14 cellular contexts compared by ENCODE assay signal in the genomic region with DNA sequence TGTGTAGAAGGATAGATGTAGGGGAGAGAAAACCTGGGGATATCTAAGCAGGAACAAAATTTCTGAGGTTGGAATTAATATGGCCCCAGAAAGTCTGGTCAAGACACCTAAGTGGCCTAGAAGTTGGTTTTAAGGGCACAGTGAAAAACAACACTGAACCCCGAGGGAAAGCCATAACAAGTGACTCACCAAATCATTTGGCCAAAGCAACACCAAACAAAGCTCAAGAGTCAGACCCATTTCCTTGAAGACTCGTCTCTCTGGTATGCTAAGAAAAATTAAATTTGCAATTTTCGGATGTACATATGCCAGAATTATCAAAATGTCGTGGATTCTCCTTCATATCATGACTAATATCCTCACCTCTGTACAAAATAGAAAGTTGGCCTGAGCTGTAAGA.
A peak's percentile ranks its signal among the peaks of the same experiment; 100 is the strongest.
DNase-seq lines count a peak whose midpoint lies in the region; ATAC-seq and TF ChIP-seq lines count a peak whose summit lies in the region.
"Had no signal": no experiment of that assay in that cellular context is flagged by ENCODE, and none has a peak within 500 bp of the region (broad histone marks: within the 10 kb centered on the region; RNA-seq: fewer than 3 reads in every experiment).

No MANE protein-coding gene starts in this region.

- no peak overlapping the region for H3K4me3 ChIP-seq in AG10803 (ENCODE audit: low read length)
- H3K4me3 ChIP-seq in lower lobe of right lung = no peak overlapping the region

- no peaks in the 10 kb centered on the region for H3K27me3 ChIP-seq in lower lobe of right lung (ENCODE audit: low read depth)

- H3K4me1 Mint-ChIP-seq in HFFc6 (ENCODE audit: low read depth) = peaks cover 42% of the 10 kb centered on the region
- H3K4me1 Mint-ChIP-seq in activated naive CD8-positive, alpha-beta T cell (ENCODE audit: low read depth) = peaks cover 57% of the 10 kb centered on the region

- H3K9me3 Mint-ChIP-seq in HFFc6 = peaks cover 16% of the 10 kb centered on the region
- H3K9me3 Mint-ChIP-seq in activated naive CD8-positive, alpha-beta T cell (ENCODE audit: low read depth) = peaks cover 11% of the 10 kb centered on the region

- TF ChIP-seq CTCF in AG10803 (conservative IDR thresholded peaks at IDR 0.05; ENCODE audit: low read length) = no peak
- TF ChIP-seq CTCF in HFFc6 (IDR thresholded peaks at IDR 0.05) = no peak
- no peak for TF ChIP-seq CTCF in lower lobe of right lung (IDR thresholded peaks at IDR 0.05)

- no peak for ATAC-seq in lower lobe of right lung
- no peak for ATAC-seq in HG02588 (IDR thresholded peaks at IDR 0.05; ENCODE audit: unreplicated experiment)

- intact Hi-C loops in lower lobe of right lung (cut with DNase I) (no loop called here), head of caudate nucleus (cut with DNase I) (no loop called here)

- H3K27ac Mint-ChIP-seq in HFFc6 = no peak overlapping the region
- H3K27ac Mint-ChIP-seq in activated naive CD8-positive, alpha-beta T cell = peak overlapping the region; percentile 94

- peak; percentile 45 for DNase-seq in AG10803 (ENCODE audit: low read depth)
- peak; percentile 45 for DNase-seq in HFFc6
- no peak for DNase-seq in lower lobe of right lung
- no peak for DNase-seq in head of caudate nucleus
- DNase-seq in epidermal melanocyte (ENCODE audit: insufficient read length, low spot score) = no peak
- DNase-seq in NCI-H1694 treated with DMSO at 0.1 percent for 48 hours (lab: John Stamatoyannopoulos, UW) = no peak
- DNase-seq: aorta, DND-41, kidney, NCI-H2029, NCI-H748 treated with DMSO at 0.1 percent for 48 hours had no signal

- H3K36me3 Mint-ChIP-seq in HFFc6 (ENCODE audit: low read depth) = peaks cover 22% of the 10 kb centered on the region
- H3K36me3 Mint-ChIP-seq in activated naive CD8-positive, alpha-beta T cell = peaks cover 5% of the 10 kb centered on the region

- H3K9me3 ChIP-seq in lower lobe of right lung = no peaks in the 10 kb centered on the region

- peaks cover 20% of the 10 kb centered on the region for H3K27me3 Mint-ChIP-seq in HFFc6 (ENCODE audit: insufficient read depth)
- no peaks in the 10 kb centered on the region for H3K27me3 Mint-ChIP-seq in activated naive CD8-positive, alpha-beta T cell

- no peaks in the 10 kb centered on the region for H3K36me3 ChIP-seq in lower lobe of right lung

- H3K4me1 ChIP-seq in lower lobe of right lung = peaks cover 31% of the 10 kb centered on the region

- H3K4me3 Mint-ChIP-seq in HFFc6 = no peak overlapping the region
- no peak overlapping the region for H3K4me3 Mint-ChIP-seq in activated naive CD8-positive, alpha-beta T cell

- H3K27ac ChIP-seq in lower lobe of right lung = peak overlapping the region; percentile 18
- H3K27ac ChIP-seq: KMS-11 had no signal

Comparison
In these comparisons a context has a peak if more than half of its experiments do, and no peak if none do; other contexts are left out.
1. DNase-seq: peak in AG10803 (single experiment) and HFFc6 (single experiment); none in lower lobe of right lung (single experiment), head of caudate nucleus (0 of 42), epidermal melanocyte (single experiment) and NCI-H1694 treated with DMSO at 0.1 percent for 48 hours (single experiment).